27 cellular contexts compared by ENCODE assay signal in the genomic region with DNA sequence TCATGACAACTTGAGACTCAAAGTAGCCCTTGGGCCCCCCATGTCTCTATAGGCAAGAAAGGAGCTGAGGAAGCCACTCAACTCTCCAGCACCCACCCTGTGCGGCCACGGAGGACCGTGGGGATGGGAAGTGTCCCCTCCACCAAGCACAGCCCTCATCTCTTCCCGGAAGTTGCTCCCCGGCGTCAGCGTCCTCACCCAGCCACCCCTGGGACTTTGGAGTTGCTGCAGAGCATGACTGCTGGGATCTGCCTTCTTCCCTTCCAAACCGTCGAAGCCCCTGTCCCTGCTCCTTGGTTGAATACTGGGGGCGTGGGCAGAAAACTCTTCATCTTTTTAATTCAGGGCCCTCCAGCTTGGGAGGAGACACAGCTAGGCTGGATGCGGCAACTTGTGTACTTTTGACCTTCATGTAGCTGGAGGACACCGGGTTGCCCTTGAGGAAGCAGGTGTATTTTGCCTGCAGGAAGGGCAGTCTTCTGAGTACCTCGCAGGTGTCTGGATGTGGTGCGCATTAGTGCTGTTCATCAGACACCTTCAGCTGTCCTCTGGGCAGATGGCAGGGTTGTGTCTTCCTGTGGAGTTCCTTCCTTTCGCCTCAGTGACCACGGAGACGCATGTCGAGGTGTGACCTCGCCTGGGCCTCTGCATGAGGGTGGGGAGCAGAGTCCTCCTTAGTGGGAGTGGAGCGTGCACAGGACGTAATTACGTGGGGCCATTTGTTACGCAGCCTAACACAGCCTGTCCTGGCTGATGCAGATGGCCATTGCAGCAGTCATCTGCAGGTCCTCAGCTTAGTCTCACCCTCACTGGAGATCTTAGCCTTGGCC. TPM values are rescaled to one million over a fixed set of nuclear protein-coding genes. Genes with fewer than 3 reads are reported as not detected.
DNase-seq lines count a peak whose midpoint lies in the region; ATAC-seq and TF ChIP-seq lines count a peak whose summit lies in the region.
"Had no signal": no experiment of that assay in that cellular context is flagged by ENCODE, and none has a peak within 500 bp of the region (broad histone marks: within the 10 kb centered on the region; RNA-seq: fewer than 3 reads in every experiment).

No MANE protein-coding gene starts in this region.

- H3K27ac ChIP-seq in HUES48 (ENCODE audit: low read depth, low read length) (peak overlapping the region; percentile 73), ascending aorta (no peak overlapping the region)
- H3K27ac ChIP-seq: 22Rv1, epithelial cell of prostate, SJSA1, thyroid gland had no signal

- H3K36me3 Mint-ChIP-seq in T-helper 2 cell treated with Interferon-gamma antibody and Interleukin-4, amounts not matched to agents 5 μg/mL and 100 μg/mL, for 36 hours (ENCODE audit: low read depth) = peaks cover 14% of the 10 kb centered on the region
- peaks cover 6% of the 10 kb centered on the region for H3K36me3 Mint-ChIP-seq in effector memory CD8-positive, alpha-beta T cell (ENCODE audit: insufficient read depth)
- H3K36me3 Mint-ChIP-seq in nephron (ENCODE audit: low read depth) = no peaks in the 10 kb centered on the region
- H3K36me3 Mint-ChIP-seq in CD14-positive monocyte = peaks cover 2 to 3% of the 10 kb centered on the region in 2 donors

- H3K4me1 Mint-ChIP-seq in T-helper 2 cell treated with Interferon-gamma antibody and Interleukin-4, amounts not matched to agents 5 μg/mL and 100 μg/mL, for 36 hours (ENCODE audit: low read depth) = peaks cover 48% of the 10 kb centered on the region
- peaks cover 46 to 47% of the 10 kb centered on the region in 2 donors for H3K4me1 Mint-ChIP-seq in effector memory CD8-positive, alpha-beta T cell (ENCODE audit: low read depth in 2 of 2)
- H3K4me1 Mint-ChIP-seq in nephron (peaks cover 54% of the 10 kb centered on the region), CD14-positive monocyte (peaks cover 39% of the 10 kb centered on the region)

- no peak overlapping the region for H3K4me3 ChIP-seq in HUES48 (ENCODE audit: low read depth, low read length)
- H3K4me3 ChIP-seq in ascending aorta = no peak overlapping the region
- H3K4me3 ChIP-seq: dorsolateral prefrontal cortex, heart right ventricle, left ventricle myocardium inferior, MG63, SJSA1, thyroid gland had no signal

- TF ChIP-seq CTCF in nephron (IDR thresholded peaks at IDR 0.05; ENCODE audit: unreplicated experiment in 3 of 3) (no peak), CD14-positive monocyte (IDR thresholded peaks at IDR 0.05) (no peak), ascending aorta (IDR thresholded peaks at IDR 0.05) (no peak)

- H3K27me3 ChIP-seq in HUES48 (ENCODE audit: control insufficient read depth, insufficient read depth, low read length) (no peaks in the 10 kb centered on the region), ascending aorta (no peaks in the 10 kb centered on the region)
- H3K27me3 ChIP-seq: dorsolateral prefrontal cortex, heart right ventricle, MG63, SJSA1, thyroid gland had no signal

- H3K36me3 ChIP-seq in HUES48 (ENCODE audit: control insufficient read depth, insufficient read depth, low read length) (no peaks in the 10 kb centered on the region), ascending aorta (no peaks in the 10 kb centered on the region)
- H3K36me3 ChIP-seq: heart right ventricle, left ventricle myocardium inferior, MG63, SJSA1, thyroid gland had no signal

- no peak overlapping the region for H3K9ac ChIP-seq in HUES48 (ENCODE audit: low read depth, low read length)

- intact Hi-C loops in CD14-positive monocyte (cut with micrococcal nuclease) (no loop called here), ascending aorta (cut with DNase I) (no loop called here)

- DNase-seq in T-helper 2 cell treated with Interferon-gamma antibody and Interleukin-4, amounts not matched to agents 5 μg/mL and 100 μg/mL, for 36 hours (ENCODE audit: low spot score) = no peak
- DNase-seq in T-helper 2 cell (no peak), CD14-positive monocyte (ENCODE audit: low spot score) (no peak), GM19238 (ENCODE audit: insufficient read length, low spot score) (no peak), ascending aorta (ENCODE audit: low spot score in 2 of 2) (no peak)
- no peak for DNase-seq in effector memory CD8-positive, alpha-beta T cell
- DNase-seq: activated CD4-positive, alpha-beta T cell treated with anti-CD3 and anti-CD28 coated beads, Interleukin-2, amount 10 ng/mL, durations not matched to agents 7 days and 5 days; activated gamma-delta T cell; caudate nucleus; heart right ventricle; left ventricle myocardium inferior; MG63; NCI-H1417; NCI-H2107; NCI-H510A; NK-92 treated with Interleukin-12 subunit alpha and Interleukin-12 subunit beta, amount 100 ng/mL, for 24 hours; nucleus accumbens; thyroid gland had no signal

- H3K9me3 ChIP-seq in HUES48 (ENCODE audit: control insufficient read depth, insufficient read depth, low read length) (no peaks in the 10 kb centered on the region), ascending aorta (no peaks in the 10 kb centered on the region)
- H3K9me3 ChIP-seq: heart right ventricle, left ventricle myocardium inferior, SJSA1, thyroid gland had no signal

- no peaks in the 10 kb centered on the region for H3K9me3 Mint-ChIP-seq in T-helper 2 cell treated with Interferon-gamma antibody and Interleukin-4, amounts not matched to agents 5 μg/mL and 100 μg/mL, for 36 hours
- H3K9me3 Mint-ChIP-seq in effector memory CD8-positive, alpha-beta T cell = no peaks in the 10 kb centered on the region
- no peaks in the 10 kb centered on the region for H3K9me3 Mint-ChIP-seq in nephron
- peaks cover 15 to 24% (median 21%) of the 10 kb centered on the region in 7 donors for H3K9me3 Mint-ChIP-seq in CD14-positive monocyte
- H3K9me3 Mint-ChIP-seq: stimulated activated naive CD8-positive, alpha-beta T cell treated with anti-CD3 and anti-CD28 coated beads, Interleukin-15, Interleukin-2, amounts not matched to agents 100 ng/mL and 50 ng/mL, for 24 hours had no signal

- H3K27me3 Mint-ChIP-seq in T-helper 2 cell treated with Interferon-gamma antibody and Interleukin-4, amounts not matched to agents 5 μg/mL and 100 μg/mL, for 36 hours (ENCODE audit: low read depth) = no peaks in the 10 kb centered on the region
- H3K27me3 Mint-ChIP-seq in effector memory CD8-positive, alpha-beta T cell = no peaks in the 10 kb centered on the region
- no peaks in the 10 kb centered on the region for H3K27me3 Mint-ChIP-seq in nephron (ENCODE audit: low read depth)
- H3K27me3 Mint-ChIP-seq in CD14-positive monocyte (ENCODE audit: low read depth in 3 of 3) = peaks cover 5 to 9% (median 8%) of the 10 kb centered on the region in 3 donors
- H3K27me3 Mint-ChIP-seq: activated CD4-positive, alpha-beta T cell treated with anti-CD3 and anti-CD28 coated beads, Interleukin-2, amount 10 ng/mL, durations not matched to agents 7 days and 5 days; stimulated activated naive CD8-positive, alpha-beta T cell treated with anti-CD3 and anti-CD28 coated beads, Interleukin-15, Interleukin-2, amounts not matched to agents 100 ng/mL and 50 ng/mL, for 24 hours had no signal

- peak overlapping the region; percentile 49 for H3K27ac Mint-ChIP-seq in T-helper 2 cell treated with Interferon-gamma antibody and Interleukin-4, amounts not matched to agents 5 μg/mL and 100 μg/mL, for 36 hours
- peak overlapping the region; percentile 15 to 46 for H3K27ac Mint-ChIP-seq in effector memory CD8-positive, alpha-beta T cell
- H3K27ac Mint-ChIP-seq in nephron = peak overlapping the region in 2 of 3 experiments; percentile 91 to 97
- H3K27ac Mint-ChIP-seq in CD14-positive monocyte = peak overlapping the region in 1 of 7 donors; percentile 68
- H3K27ac Mint-ChIP-seq: stimulated activated naive CD8-positive, alpha-beta T cell treated with anti-CD3 and anti-CD28 coated beads, Interleukin-15, Interleukin-2, amounts not matched to agents 100 ng/mL and 50 ng/mL, for 24 hours had no signal

- H3K4me1 ChIP-seq in HUES48 (ENCODE audit: control insufficient read depth, insufficient read depth, low read length) = peaks cover 28% of the 10 kb centered on the region
- no peaks in the 10 kb centered on the region for H3K4me1 ChIP-seq in ascending aorta
- H3K4me1 ChIP-seq: SJSA1 had no signal

- ATAC-seq in effector memory CD8-positive, alpha-beta T cell (replicated peaks) = no peak
- ATAC-seq: heart right ventricle had no signal

- no peak overlapping the region for H3K4me3 Mint-ChIP-seq in T-helper 2 cell treated with Interferon-gamma antibody and Interleukin-4, amounts not matched to agents 5 μg/mL and 100 μg/mL, for 36 hours
- H3K4me3 Mint-ChIP-seq in effector memory CD8-positive, alpha-beta T cell = peak overlapping the region; percentile 27 to 29
- H3K4me3 Mint-ChIP-seq in nephron = no peak overlapping the region
- no peak overlapping the region for H3K4me3 Mint-ChIP-seq in CD14-positive monocyte
- H3K4me3 Mint-ChIP-seq: activated CD4-positive, alpha-beta T cell treated with anti-CD3 and anti-CD28 coated beads, Interleukin-2, amount 10 ng/mL, durations not matched to agents 7 days and 5 days; stimulated activated naive CD8-positive, alpha-beta T cell treated with anti-CD3 and anti-CD28 coated beads, Interleukin-15, Interleukin-2, amounts not matched to agents 100 ng/mL and 50 ng/mL, for 24 hours had no signal

RNA-seq across cellular contexts. Expression of a gene that starts 12.2 kb away (rescaled TPM):
- polyA plus RNA-seq in CD14-positive monocyte = 100 to 1,000 TPM; 445 to 637 TPM
- total RNA-seq in ascending aorta = 1,421 TPM

RNA-seq across cellular contexts. Expression of a gene that starts 19.0 kb away (rescaled TPM):
- polyA plus RNA-seq in CD14-positive monocyte = 10 to 100 TPM; 26.0 to 36.3 TPM
- 650 TPM for total RNA-seq in ascending aorta

RNA-seq across cellular contexts. Expression of a gene that starts 25.2 kb away (rescaled TPM):
- 1,000 to 10,000 TPM in 1 of 2 donors, 100 to 1,000 TPM in 1; 625 to 1,147 TPM for polyA plus RNA-seq in CD14-positive monocyte
- total RNA-seq in ascending aorta = 1,131 TPM

RNA-seq across cellular contexts. Expression of a gene that starts 33.5 kb away (rescaled TPM):
- not detected for polyA plus RNA-seq in CD14-positive monocyte
- not detected for total RNA-seq in ascending aorta
- total RNA-seq: activated CD4-positive, alpha-beta T cell treated with anti-CD3 and anti-CD28 coated beads, Interleukin-2, amount 10 ng/mL, durations not matched to agents 7 days and 5 days; heart right ventricle; left ventricle myocardium inferior; mucosa of gallbladder; SJSA1; T-helper 1 cell treated with Interleukin-12 subunit alpha and Interleukin-12 subunit beta and Interleukin-4 antibody, amounts not matched to agents 30 ng/mL and 1 ng/mL, for 36 hours; thyroid gland had no signal
- polyA plus RNA-seq: heart right ventricle had no signal

RNA-seq across cellular contexts. Expression of a gene that starts 36.4 kb away (rescaled TPM):
- not detected for polyA plus RNA-seq in CD14-positive monocyte
- not detected for total RNA-seq in ascending aorta
- total RNA-seq: SJSA1 had no signal

Comparison
In these comparisons a context has a peak if more than half of its experiments do, and no peak if none do; other contexts are left out.
1. H3K4me3 Mint-ChIP-seq: peak in effector memory CD8-positive, alpha-beta T cell (2 of 2); none in T-helper 2 cell treated with Interferon-gamma antibody and Interleukin-4, amounts not matched to agents 5 μg/mL and 100 μg/mL, for 36 hours (single experiment), nephron (0 of 3) and CD14-positive monocyte (0 of 2).